Comparison of ENCODE assay signal across 7 cellular contexts in genomic region chr2:47034973-47035609, GRCh38.
DNase-seq lines count a peak whose midpoint lies in the region; ATAC-seq, FAIRE-seq and TF ChIP-seq lines count a peak whose summit lies in the region.

No MANE protein-coding gene starts in this region.

- peak; percentile 46 for ATAC-seq in GM21390 (IDR thresholded peaks at IDR 0.05; ENCODE audit: unreplicated experiment)

- H3K36me3 ChIP-seq in mesenchymal stem cell (ENCODE audit: control insufficient read depth in 1 of 2, insufficient read depth in 2 of 2, low read depth in 1 of 2, low read length in 2 of 2): peaks cover 22 to 79% of the 10 kb centered on the region in 2 experiments

- FAIRE-seq in urothelium cell line (lab: Jason Lieb, UNC): no peak

- WGBS in mesenchymal stem cell: 38% methylated on average over 10 of the region's 10 CpGs

- peak overlapping the region; percentile 81 for H4K8ac ChIP-seq in mesenchymal stem cell (ENCODE audit: low read length)

- H2BK120ac ChIP-seq in mesenchymal stem cell (ENCODE audit: low read depth, low read length): peak overlapping the region; percentile 59

- peaks cover 9% of the 10 kb centered on the region for H3K79me1 ChIP-seq in mesenchymal stem cell (replicated peaks; ENCODE audit: low read length, poor library complexity, severe bottlenecking)

- intact Hi-C loops in MCF 10A (cut with micrococcal nuclease): no loop called here

- no peak overlapping the region for H2AFZ ChIP-seq in mesenchymal stem cell (ENCODE audit: low read depth, low read length)

- H3K36me3 Mint-ChIP-seq in MCF 10A (ENCODE audit: insufficient read depth, unreplicated experiment): peaks cover 35% of the 10 kb centered on the region

- peak overlapping the region; percentile 92 for H4K91ac ChIP-seq in mesenchymal stem cell (ENCODE audit: low read length)

- no peaks in the 10 kb centered on the region for H3K27me3 ChIP-seq in mesenchymal stem cell (ENCODE audit: control insufficient read depth in 1 of 2, insufficient read depth in 1 of 2, low read length in 2 of 2)

- H2BK12ac ChIP-seq in mesenchymal stem cell (ENCODE audit: low read length in 2 of 2): peak overlapping the region; percentile 96 to 97

- POLR2A ChIA-PET in MCF 10A (lab: Yijun Ruan, JAX): interaction anchor here (0.6 kb wide), 2 partner anchors 121 to 281 kb away, joined by 3 read pairs; no protein-coding TSS in a partner anchor

- peak overlapping the region; percentile 20 for H2BK15ac ChIP-seq in mesenchymal stem cell (ENCODE audit: low read depth, poor library complexity, severe bottlenecking)

- H3K27ac ChIP-seq in mesenchymal stem cell (ENCODE audit: low read length, poor library complexity, severe bottlenecking): peak overlapping the region; percentile 96

- no peaks in the 10 kb centered on the region for H3K27me3 Mint-ChIP-seq in MCF 10A (ENCODE audit: insufficient read depth, unreplicated experiment)

- no TSS peak for BruUV-seq in MCF 10A (replicated peaks; lab: Mats Ljungman, UMichigan)

- DNase-seq in KG1 (lab: John Stamatoyannopoulos, UW) (peak; percentile 22), MCF 10A (ENCODE audit: unreplicated experiment) (no peak), mesenchymal stem cell (peak; percentile 52), urothelium cell line (ENCODE audit: low spot score) (peak; percentile 29), OCI-M2 (lab: John Stamatoyannopoulos, UW; ENCODE audit: unreplicated experiment) (no peak)
- no peak for DNase-seq in stimulated activated naive CD4-positive, alpha-beta T cell (lab: John Stamatoyannopoulos, UW)

- peak overlapping the region; percentile 26 to 77 for H3K4ac ChIP-seq in mesenchymal stem cell (ENCODE audit: low read depth in 1 of 2, low read length in 2 of 2)

- H3K4me3 ChIP-seq in mesenchymal stem cell (ENCODE audit: insufficient read depth in 1 of 2, low read depth in 1 of 2, low read length in 2 of 2): no peak overlapping the region

- peak overlapping the region; percentile 40 for H2AK5ac ChIP-seq in mesenchymal stem cell (ENCODE audit: low read length, severe bottlenecking)

- H3K27ac Mint-ChIP-seq in MCF 10A (ENCODE audit: low read depth, unreplicated experiment): peak overlapping the region; percentile 97

- peaks cover 49% of the 10 kb centered on the region for H3K4me1 ChIP-seq in mesenchymal stem cell (ENCODE audit: control insufficient read depth, insufficient read depth, low read depth, low read length)

- H3K9ac ChIP-seq in mesenchymal stem cell (ENCODE audit: low read length): peak overlapping the region; percentile 88

- H3K9me3 ChIP-seq in mesenchymal stem cell (ENCODE audit: control insufficient read depth, low read length): no peaks in the 10 kb centered on the region

- H3K9me3 Mint-ChIP-seq in MCF 10A (ENCODE audit: unreplicated experiment): no peaks in the 10 kb centered on the region

- H3K23ac ChIP-seq in mesenchymal stem cell (ENCODE audit: low read length in 2 of 2): no peak overlapping the region

- TF ChIP-seq CTCF in MCF 10A (IDR thresholded peaks at IDR 0.05; ENCODE audit: unreplicated experiment): no peak

- CTCF ChIA-PET in MCF 10A (lab: Yijun Ruan, JAX): no interaction called here

- H3K4me3 Mint-ChIP-seq in MCF 10A (ENCODE audit: unreplicated experiment): no peak overlapping the region

- peak overlapping the region in 1 of 2 experiments; percentile 36 for H3K14ac ChIP-seq in mesenchymal stem cell (ENCODE audit: low read length in 2 of 2)

- peak overlapping the region; percentile 76 to 78 for H3K18ac ChIP-seq in mesenchymal stem cell (ENCODE audit: low read depth in 1 of 2, low read length in 2 of 2)

- H3K4me2 ChIP-seq in mesenchymal stem cell (ENCODE audit: low read length, poor library complexity, severe bottlenecking): no peak overlapping the region

- H2BK5ac ChIP-seq in mesenchymal stem cell (ENCODE audit: low read depth, low read length, poor library complexity, severe bottlenecking): peak overlapping the region; percentile 100

- H3K4me1 Mint-ChIP-seq in MCF 10A (ENCODE audit: insufficient read depth, unreplicated experiment): peaks cover 43% of the 10 kb centered on the region

Comparison
In these comparisons a context has a peak if more than half of its experiments do, and no peak if none do; other contexts are left out.
1. DNase-seq: peak in KG1 (single experiment), mesenchymal stem cell (single experiment) and urothelium cell line (single experiment); none in MCF 10A (single experiment), OCI-M2 (single experiment) and stimulated activated naive CD4-positive, alpha-beta T cell (0 of 6).